11 cellular contexts compared by ENCODE assay signal in the genomic region with DNA sequence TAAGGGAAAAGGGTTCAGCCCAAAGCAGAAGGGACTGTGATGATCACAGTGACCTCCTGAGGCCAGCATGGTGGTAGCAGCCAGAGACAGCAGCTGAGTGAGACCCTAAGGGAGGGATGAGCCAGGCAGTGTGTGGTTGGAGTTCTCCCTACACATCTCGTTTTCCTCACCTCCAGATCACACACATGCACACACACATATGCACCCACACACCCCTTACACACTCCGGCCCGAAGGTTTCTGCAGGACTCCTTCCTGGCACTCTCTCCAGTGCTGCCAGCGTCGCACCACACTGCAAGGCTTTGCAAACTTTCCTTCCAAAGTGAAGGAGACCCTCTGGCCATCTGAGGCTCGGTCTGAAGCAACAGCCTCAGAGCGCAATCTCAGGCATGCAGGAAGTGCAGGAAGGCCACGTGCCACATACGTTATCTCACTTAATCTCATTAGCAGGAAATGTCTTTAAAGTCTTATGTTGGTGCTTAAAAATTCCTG. TPM values are rescaled to one million over a fixed set of nuclear protein-coding genes. Genes with fewer than 3 reads are reported as not detected.
DNase-seq lines count a peak whose midpoint lies in the region; ATAC-seq and TF ChIP-seq lines count a peak whose summit lies in the region.
"Had no signal": no experiment of that assay in that cellular context is flagged by ENCODE, and none has a peak within 500 bp of the region (broad histone marks: within the 10 kb centered on the region; RNA-seq: fewer than 3 reads in every experiment).

No MANE protein-coding gene starts in this region.

- ATAC-seq in heart right ventricle (peak in 1 of 8 donors; percentile 31), Right ventricle myocardium superior (ENCODE audit: poor library complexity) (no peak), foreskin keratinocyte (no peak), upper lobe of right lung (peak; percentile 26), HG02981 (IDR thresholded peaks at IDR 0.05; ENCODE audit: unreplicated experiment) (no peak)
- ATAC-seq: sciatic nerve had no signal

- peak in 5 of 9 donors; percentile 14 to 44 (median 33) for TF ChIP-seq CTCF in heart right ventricle (IDR thresholded peaks at IDR 0.05)
- no peak for TF ChIP-seq CTCF in RWPE1 (conservative IDR thresholded peaks at IDR 0.05; ENCODE audit: low read depth)
- TF ChIP-seq CTCF in foreskin keratinocyte (conservative IDR thresholded peaks at IDR 0.05) = peak; percentile 21
- TF ChIP-seq CTCF in upper lobe of right lung (IDR thresholded peaks at IDR 0.05) = peak; percentile 40

- H3K9me3 ChIP-seq in heart right ventricle (peaks cover 0 to 4% (median 0%) of the 10 kb centered on the region in 11 donors), upper lobe of right lung (no peaks in the 10 kb centered on the region)
- H3K9me3 ChIP-seq: uterus had no signal

- H3K36me3 ChIP-seq in heart right ventricle = no peaks in the 10 kb centered on the region
- H3K36me3 ChIP-seq in upper lobe of right lung = no peaks in the 10 kb centered on the region
- H3K36me3 ChIP-seq: uterus had no signal

- H3K27me3 ChIP-seq in heart right ventricle (peaks cover 0 to 3% (median 0%) of the 10 kb centered on the region in 7 donors), foreskin keratinocyte (no peaks in the 10 kb centered on the region), upper lobe of right lung (no peaks in the 10 kb centered on the region)
- H3K27me3 ChIP-seq: uterus had no signal

- peaks cover 0 to 54% (median 42%) of the 10 kb centered on the region in 9 donors for H3K4me1 ChIP-seq in heart right ventricle
- peaks cover 9% of the 10 kb centered on the region for H3K4me1 ChIP-seq in foreskin keratinocyte
- peaks cover 41% of the 10 kb centered on the region for H3K4me1 ChIP-seq in upper lobe of right lung
- H3K4me1 ChIP-seq: uterus had no signal

- no peak overlapping the region for H3K4me3 ChIP-seq in heart right ventricle
- peak overlapping the region; percentile 8 for H3K4me3 ChIP-seq in upper lobe of right lung
- H3K4me3 ChIP-seq: uterus had no signal

- intact Hi-C loops in heart right ventricle (cut with DNase I) (no loop called here), Right ventricle myocardium superior (cut with DNase I) (no loop called here), upper lobe of right lung (cut with DNase I) (no loop called here)

- H3K27ac ChIP-seq in heart right ventricle = peak overlapping the region in 4 of 10 donors; percentile 26 to 76 (median 60)
- H3K27ac ChIP-seq in RWPE1 = peak overlapping the region; percentile 11; the same call in 1 of the 2 replicates
- no peak overlapping the region for H3K27ac ChIP-seq in foreskin keratinocyte
- H3K27ac ChIP-seq in upper lobe of right lung = peak overlapping the region; percentile 24
- H3K27ac ChIP-seq: uterus had no signal

- POLR2A ChIA-PET in RWPE1 (lab: Yijun Ruan, JAX; ENCODE audit: low non-redundant PET) = interaction anchor here (0.6 kb wide), 1 partner anchor 10 kb away, joined by 3 read pairs; no protein-coding TSS in a partner anchor

- DNase-seq in heart right ventricle (no peak), Right ventricle myocardium superior (no peak), RWPE1 (ENCODE audit: low spot score) (no peak), foreskin keratinocyte (no peak), upper lobe of right lung (no peak), LoVo (ENCODE audit: low spot score) (no peak), OCI-M2 (lab: John Stamatoyannopoulos, UW; ENCODE audit: unreplicated experiment) (no peak)
- DNase-seq: effector memory CD4-positive, alpha-beta T cell; uterus had no signal

- WGBS in heart right ventricle, 2 donors = 38 to 54% methylated on average over 9 of the region's 9 CpGs

- CTCF ChIA-PET in RWPE1 (lab: Yijun Ruan, JAX) = interaction anchor here (0.6 to 0.7 kb wide), 3 partner anchors 9 to 46 kb away, joined by 3 to 6 read pairs (median 3); no protein-coding TSS in a partner anchor

RNA-seq across cellular contexts. Expression of gene TP53I11, which starts 26.9 kb away (rescaled TPM):
- total RNA-seq in heart right ventricle (10 to 100 TPM; 22.8 to 89.4 (median 32.7) TPM), Right ventricle myocardium superior (47.4 TPM), foreskin keratinocyte (28.9 and 38.4 TPM in 2 replicates), upper lobe of right lung (110 TPM)
- polyA plus RNA-seq in heart right ventricle (10 to 100 TPM; 26.9 to 56.5 TPM), foreskin keratinocyte (32.0 and 45.3 TPM in 2 replicates)
